ENCODE assay signal across 16 cellular contexts in genomic region chr5:858726-859125, GRCh38. TPM values are rescaled to one million over a fixed set of nuclear protein-coding genes. Genes with fewer than 3 reads are reported as not detected.
DNase-seq lines count a peak whose midpoint lies in the region; ATAC-seq, FAIRE-seq and TF ChIP-seq lines count a peak whose summit lies in the region.
"Had no signal": no experiment of that assay in that cellular context is flagged by ENCODE, and none has a peak within 500 bp of the region (broad histone marks: within the 10 kb centered on the region; RNA-seq: fewer than 3 reads in every experiment).

No MANE protein-coding gene starts in this region.

- H3K18ac ChIP-seq in H1 (ENCODE audit: extremely low read depth, low read length): no peak overlapping the region

- no peak overlapping the region for H3K9ac ChIP-seq in H1 (replicated peaks in 1 of 4; ENCODE audit: extremely low read depth in 1 of 4, low read depth in 3 of 4, low read length in 3 of 4)
- H3K9ac ChIP-seq: SK-N-SH had no signal

- H3K23me2 ChIP-seq in H1 (ENCODE audit: low read depth, low read length): peaks cover 11% of the 10 kb centered on the region; the same call in 1 of the 2 replicates

- peaks cover 0 to 4% (median 1%) of the 10 kb centered on the region in 4 donors for H3K4me1 Mint-ChIP-seq in CD4-positive, CD25-positive, alpha-beta regulatory T cell

- H3K4me3 Mint-ChIP-seq in CD4-positive, CD25-positive, alpha-beta regulatory T cell: no peak overlapping the region
- H3K4me3 Mint-ChIP-seq: CD8-positive, alpha-beta memory T cell had no signal

- H3K79me1 ChIP-seq in H1 (ENCODE audit: low read depth, low read length): peaks cover 4% of the 10 kb centered on the region

- no peak for ATAC-seq in CD4-positive, CD25-positive, alpha-beta regulatory T cell (ENCODE audit: low read depth in 2 of 2)

- peaks cover 8% of the 10 kb centered on the region for H3K36me3 ChIP-seq in CD4-positive, CD25-positive, alpha-beta regulatory T cell (ENCODE audit: control insufficient read depth, insufficient read depth, low read length)
- H3K36me3 ChIP-seq in H1 (ENCODE audit: control insufficient read depth in 2 of 4, insufficient read depth in 4 of 4, low read length in 3 of 4) (peaks cover 4 to 11% (median 9%) of the 10 kb centered on the region in 4 experiments; a peak in 4 of 8 replicates), osteoblast (ENCODE audit: insufficient read depth, low read length) (peaks cover 12% of the 10 kb centered on the region)

- no peak for TF ChIP-seq CTCF in H1 (IDR thresholded peaks at IDR 0.05; ENCODE audit: control extremely low read depth in 1 of 3, insufficient read depth in 1 of 3, low read depth in 1 of 3, low read length in 3 of 3)
- no peak for TF ChIP-seq CTCF in osteoblast (IDR thresholded peaks at IDR 0.05; ENCODE audit: extremely low read depth, low read depth, low read length)

- POLR2A ChIA-PET in H1 (lab: Charles Lee; ENCODE audit: partially characterized antibody): interaction anchor here (1.8 to 2.1 kb wide), 2 partner anchors 8 to 32 kb away, joined by 5 to 20 read pairs; partner anchors contain the start of gene ZDHHC11

- no peak overlapping the region for H3K27ac ChIP-seq in CD4-positive, CD25-positive, alpha-beta regulatory T cell (ENCODE audit: insufficient read depth, low read length, poor library complexity, severe bottlenecking)
- H3K27ac ChIP-seq in H1 (ENCODE audit: low read depth, low read length): no peak overlapping the region
- H3K27ac ChIP-seq in osteoblast (ENCODE audit: low read depth, low read length): no peak overlapping the region

- H2BK120ac ChIP-seq in H1 (replicated peaks; ENCODE audit: low read depth, low read length): no peak overlapping the region

- no peak overlapping the region for H3K14ac ChIP-seq in H1 (ENCODE audit: insufficient read length)

- no peaks in the 10 kb centered on the region for H3K27me3 ChIP-seq in CD4-positive, CD25-positive, alpha-beta regulatory T cell (ENCODE audit: control insufficient read depth, insufficient read depth, low read length)
- H3K27me3 ChIP-seq in H1 (replicated peaks in 1 of 4; ENCODE audit: control insufficient read depth in 3 of 4, extremely low read depth in 1 of 4, insufficient read depth in 3 of 4, low read length in 3 of 4) (no peaks in the 10 kb centered on the region), osteoblast (ENCODE audit: insufficient read depth, low read length) (no peaks in the 10 kb centered on the region)

- no peak for TF ChIP-seq EP300 in H1 (IDR thresholded peaks at IDR 0.05; ENCODE audit: borderline replicate concordance in 1 of 2, low read depth in 2 of 2, low read length in 2 of 2)

- CTCF ChIA-PET in H1 (lab: Charles Lee; ENCODE audit: partially characterized antibody): no interaction called here

- H2AFZ ChIP-seq in H1 (ENCODE audit: low read length): no peak overlapping the region
- H2AFZ ChIP-seq in osteoblast (ENCODE audit: low read length): no peak overlapping the region

- H3K36me3 Mint-ChIP-seq in CD4-positive, CD25-positive, alpha-beta regulatory T cell: peaks cover 3% of the 10 kb centered on the region

- H3K4me3 ChIP-seq in CD4-positive, CD25-positive, alpha-beta regulatory T cell (ENCODE audit: low read depth, low read length): no peak overlapping the region
- no peak overlapping the region for H3K4me3 ChIP-seq in H1 (ENCODE audit: extremely low read depth in 1 of 4, insufficient read depth in 2 of 4, low read depth in 3 of 4, low read length in 4 of 4)
- no peak overlapping the region for H3K4me3 ChIP-seq in osteoblast (ENCODE audit: insufficient read depth, low read length)

- H2AK5ac ChIP-seq in H1 (ENCODE audit: low read depth, low read length): no peak overlapping the region

- no peak for TF ChIP-seq RAD21 in H1 (IDR thresholded peaks at IDR 0.05 in 1 of 2, conservative IDR thresholded peaks at IDR 0.05 in 1 of 2; ENCODE audit: low read depth in 2 of 2, low read length in 2 of 2)

- 97% methylated on average over 11 of the region's 11 CpGs; no CpG with 5 or more reads in 1 of the 2 experiments for WGBS in H1 (ENCODE audit: extremely low coverage in 1 of 2, insufficient coverage in 1 of 2, insufficient read length in 1 of 2, insufficient replicate concordance in 2 of 2, low coverage in 1 of 2, low lambda C conversion rate in 2 of 2, missing lambda C conversion rate in 1 of 2), 2 experiments

- no peak overlapping the region for H4K8ac ChIP-seq in H1 (ENCODE audit: extremely low read depth, insufficient read depth, low read length)

- H3K4me2 ChIP-seq in H1 (ENCODE audit: insufficient read depth in 1 of 2, low read depth in 2 of 2, low read length in 2 of 2) (no peak overlapping the region), osteoblast (ENCODE audit: insufficient read depth, low read length) (no peak overlapping the region)
- H3K4me2 ChIP-seq: SK-N-SH had no signal

- peak overlapping the region; percentile 5; the same call in 1 of the 2 replicates for H2BK5ac ChIP-seq in H1 (ENCODE audit: low read depth, low read length)

- peak overlapping the region in 2 of 3 donors; percentile 59 to 90 for H3K27ac Mint-ChIP-seq in CD4-positive, CD25-positive, alpha-beta regulatory T cell

- peaks cover 0 to 2% (median 0%) of the 10 kb centered on the region in 7 donors for H3K9me3 Mint-ChIP-seq in CD4-positive, CD25-positive, alpha-beta regulatory T cell
- H3K9me3 Mint-ChIP-seq: CD8-positive, alpha-beta memory T cell had no signal

- no peak overlapping the region for H3K23ac ChIP-seq in H1 (ENCODE audit: insufficient read length)

- H4K91ac ChIP-seq in H1 (replicated peaks; ENCODE audit: insufficient read length, low read length): no peak overlapping the region

- H3K4me1 ChIP-seq in CD4-positive, CD25-positive, alpha-beta regulatory T cell (ENCODE audit: control insufficient read depth, insufficient read depth, low read length, poor library complexity, severe bottlenecking): no peaks in the 10 kb centered on the region
- H3K4me1 ChIP-seq in H1 (replicated peaks in 1 of 4; ENCODE audit: control insufficient read depth in 3 of 4, insufficient read depth in 4 of 4, low read length in 3 of 4) (no peaks in the 10 kb centered on the region), osteoblast (ENCODE audit: insufficient read depth, low read length) (no peaks in the 10 kb centered on the region)

- no peak overlapping the region for H3K56ac ChIP-seq in H1 (replicated peaks; ENCODE audit: insufficient read length, low read depth, low read length)

- no peaks in the 10 kb centered on the region for H3K27me3 Mint-ChIP-seq in CD4-positive, CD25-positive, alpha-beta regulatory T cell

- FAIRE-seq in HTR-8/SVneo (lab: Jason Lieb, UNC): peak; percentile 13
- FAIRE-seq in H1 (lab: Jason Lieb, UNC): no peak
- FAIRE-seq: RCC 7860 had no signal

- H2BK12ac ChIP-seq in H1 (ENCODE audit: low read depth, low read length): no peak overlapping the region

- H2BK15ac ChIP-seq in H1 (ENCODE audit: low read length): no peak overlapping the region

- H3K79me2 ChIP-seq in H1 (ENCODE audit: control insufficient read depth in 1 of 2, insufficient read depth in 2 of 2, low read length in 2 of 2) (no peaks in the 10 kb centered on the region), osteoblast (ENCODE audit: insufficient read depth, low read length) (no peaks in the 10 kb centered on the region)

- H4K5ac ChIP-seq in H1 (ENCODE audit: insufficient read length, low read depth, low read length): no peak overlapping the region

- H4K20me1 ChIP-seq in H1 (replicated peaks in 1 of 2; ENCODE audit: control insufficient read depth in 1 of 2, insufficient read depth in 2 of 2, low read length in 2 of 2) (peaks cover 2 to 29% of the 10 kb centered on the region in 2 experiments), osteoblast (ENCODE audit: insufficient read depth, low read length) (peaks cover 5% of the 10 kb centered on the region)

- TF ChIP-seq POLR2A in H1 (IDR thresholded peaks at IDR 0.05; ENCODE audit: control extremely low read depth in 1 of 2, low read depth in 2 of 2, low read length in 2 of 2): no peak

- DNase-seq in CD4-positive, CD25-positive, alpha-beta regulatory T cell: no peak
- DNase-seq in HTR-8/SVneo (ENCODE audit: insufficient read length, low spot score) (no peak), H1 (ENCODE audit: low read depth in 1 of 2, low spot score in 2 of 2) (no peak), osteoblast (ENCODE audit: insufficient read length, low spot score, missing footprints) (peak; percentile 60), AML-193 (lab: John Stamatoyannopoulos, UW) (no peak), HPDE6-E6E7 (ENCODE audit: extremely low spot score) (no peak), SKM-1 (lab: John Stamatoyannopoulos, UW; ENCODE audit: unreplicated experiment) (no peak)
- DNase-seq: CD8-positive, alpha-beta memory T cell; DND-41; HCEC 1CT; NCI-H1092 treated with DMSO at 0.1 percent for 48 hours; NCI-H2081 treated with DMSO at 0.1 percent for 48 hours; NK-92 treated with Interleukin-12 subunit alpha and Interleukin-12 subunit beta, amount 100 ng/mL, for 24 hours; Right ventricle myocardium superior; SK-N-SH had no signal

- H2BK20ac ChIP-seq in H1 (ENCODE audit: low read length): no peak overlapping the region

- H3K9me3 ChIP-seq in CD4-positive, CD25-positive, alpha-beta regulatory T cell (ENCODE audit: control insufficient read depth in 2 of 2, low read length in 2 of 2): no peaks in the 10 kb centered on the region
- H3K9me3 ChIP-seq in H1 (ENCODE audit: insufficient read depth in 2 of 2, low read depth in 1 of 2, low read length in 1 of 2) (no peaks in the 10 kb centered on the region), osteoblast (ENCODE audit: low read depth, low read length) (no peaks in the 10 kb centered on the region)
- H3K9me3 ChIP-seq: SK-N-SH had no signal

- H3K4ac ChIP-seq in H1 (replicated peaks; ENCODE audit: insufficient read length, low read depth, low read length): no peak overlapping the region

RNA-seq across cellular contexts. Expression of gene ZDHHC11, which starts 7.9 kb away (rescaled TPM):
- total RNA-seq in CD4-positive, CD25-positive, alpha-beta regulatory T cell: 18.3 TPM
- not detected for polyA plus RNA-seq in CD4-positive, CD25-positive, alpha-beta regulatory T cell
- total RNA-seq in H1 (2021; fragmentation: NEBNext Ultra II Directional; extraction: Animal tissue kit (Norgen Biotek cat#: 25700)): 16.6 and 19.8 TPM in 2 replicates
- 4.7 and 10.8 TPM in 2 replicates for polyA plus RNA-seq in H1 (2011; rRNA removed)
- 4.3 TPM for polyA plus RNA-seq in H1 (2011; cell fraction: cytosol; rRNA removed)
- 78.4 TPM for polyA plus RNA-seq in H1 (2011; cell fraction: nucleus; rRNA removed)
- 27.8 to 38.5 TPM (median 36.1 TPM) in 4 replicates for polyA plus RNA-seq in H1 (2012, experiment 1 of 2)
- 2.5 TPM for polyA plus RNA-seq in H1 (2012, experiment 2 of 2)
- 6.1 TPM for polyA plus RNA-seq in H1 (2013, experiment 1 of 2)
- 5.6 TPM for polyA plus RNA-seq in H1 (2013, experiment 2 of 2)
- polyA minus RNA-seq in H1 (2011; rRNA and poly(A)+ RNA removed): 16.1 and 19.7 TPM in 2 replicates
- 14.1 TPM for polyA minus RNA-seq in H1 (2011; cell fraction: cytosol; rRNA and poly(A)+ RNA removed)
- polyA minus RNA-seq in H1 (2011; cell fraction: nucleus; rRNA and poly(A)+ RNA removed): 35.3 TPM
- 1.2 and 1.8 TPM in 2 replicates for total RNA-seq in osteoblast
- polyA plus RNA-seq: CD8-positive, alpha-beta memory T cell had no signal

RNA-seq across cellular contexts. Expression of gene BRD9, which starts 33.9 kb away (rescaled TPM):
- total RNA-seq in CD4-positive, CD25-positive, alpha-beta regulatory T cell: 139 TPM
- polyA plus RNA-seq in CD4-positive, CD25-positive, alpha-beta regulatory T cell: 10 to 100 TPM in 3 of 4 donors, 1 to 10 TPM in 1; 9.7 to 15.9 (median 12.0) TPM
- total RNA-seq in H1 (2021; fragmentation: NEBNext Ultra II Directional; extraction: Animal tissue kit (Norgen Biotek cat#: 25700)): 46.5 and 49.4 TPM in 2 replicates
- polyA plus RNA-seq in H1 (2011; rRNA removed): 9.3 and 16.2 TPM in 2 replicates
- polyA plus RNA-seq in H1 (2011; cell fraction: cytosol; rRNA removed): 17.0 TPM
- polyA plus RNA-seq in H1 (2011; cell fraction: nucleus; rRNA removed): 50.5 TPM
- 36.8 to 40.3 TPM (median 39.2 TPM) in 4 replicates for polyA plus RNA-seq in H1 (2012, experiment 1 of 2)
- 14.0 TPM for polyA plus RNA-seq in H1 (2012, experiment 2 of 2)
- 29.3 TPM for polyA plus RNA-seq in H1 (2013, experiment 1 of 2)
- polyA plus RNA-seq in H1 (2013, experiment 2 of 2): 26.5 TPM
- polyA minus RNA-seq in H1 (2011; rRNA and poly(A)+ RNA removed): 22.4 and 30.0 TPM in 2 replicates
- 18.1 TPM for polyA minus RNA-seq in H1 (2011; cell fraction: cytosol; rRNA and poly(A)+ RNA removed)
- 48.6 TPM for polyA minus RNA-seq in H1 (2011; cell fraction: nucleus; rRNA and poly(A)+ RNA removed)
- total RNA-seq in osteoblast: 29.8 and 35.8 TPM in 2 replicates

RNA-seq across cellular contexts. Expression of gene TRIP13, which starts 34.0 kb away (rescaled TPM):
- 1.2 TPM for total RNA-seq in CD4-positive, CD25-positive, alpha-beta regulatory T cell
- 1 to 10 TPM; 1.1 to 1.7 (median 1.3) TPM for polyA plus RNA-seq in CD4-positive, CD25-positive, alpha-beta regulatory T cell
- total RNA-seq in H1 (2021; fragmentation: NEBNext Ultra II Directional; extraction: Animal tissue kit (Norgen Biotek cat#: 25700)): 34.5 and 39.2 TPM in 2 replicates
- polyA plus RNA-seq in H1 (2011; rRNA removed): 17.9 and 20.0 TPM in 2 replicates
- 28.8 TPM for polyA plus RNA-seq in H1 (2011; cell fraction: cytosol; rRNA removed)
- polyA plus RNA-seq in H1 (2011; cell fraction: nucleus; rRNA removed): 27.0 TPM
- polyA plus RNA-seq in H1 (2012, experiment 1 of 2): 26.9 to 37.9 TPM (median 33.7 TPM) in 4 replicates
- 13.1 TPM for polyA plus RNA-seq in H1 (2012, experiment 2 of 2)
- polyA plus RNA-seq in H1 (2013, experiment 1 of 2): 33.0 TPM
- 33.3 TPM for polyA plus RNA-seq in H1 (2013, experiment 2 of 2)
- polyA minus RNA-seq in H1 (2011; rRNA and poly(A)+ RNA removed): 29.1 and 53.1 TPM in 2 replicates
- 20.4 TPM for polyA minus RNA-seq in H1 (2011; cell fraction: cytosol; rRNA and poly(A)+ RNA removed)
- 24.3 TPM for polyA minus RNA-seq in H1 (2011; cell fraction: nucleus; rRNA and poly(A)+ RNA removed)
- total RNA-seq in osteoblast: 3.8 and 4.0 TPM in 2 replicates
